ENCODE assay signal across 18 cellular contexts in genomic region chr3:184178522-184179138, GRCh38. TPM values are rescaled to one million over a fixed set of nuclear protein-coding genes. Genes with fewer than 3 reads are reported as not detected.
DNase-seq lines count a peak whose midpoint lies in the region; ATAC-seq, FAIRE-seq and TF ChIP-seq lines count a peak whose summit lies in the region.
"Had no signal": no experiment of that assay in that cellular context is flagged by ENCODE, and none has a peak within 500 bp of the region (broad histone marks: within the 10 kb centered on the region; RNA-seq: fewer than 3 reads in every experiment).

No MANE protein-coding gene starts in this region.

- TF ChIP-seq CTCF in RWPE1 (conservative IDR thresholded peaks at IDR 0.05; ENCODE audit: low read depth) (no peak), chondrocyte (IDR thresholded peaks at IDR 0.05) (no peak)

- 50 to 85% (median 65%) methylated on average over 13 of the region's 13 CpGs for WGBS in small intestine, 3 donors

- no peaks in the 10 kb centered on the region for H3K9me3 Mint-ChIP-seq in chondrocyte (ENCODE audit: low read depth)

- FAIRE-seq in small intestine (lab: Jason Lieb, UNC) = no peak
- FAIRE-seq: GM19239 had no signal

- DNase-seq in RWPE1 (ENCODE audit: low spot score) = no peak
- DNase-seq in chondrocyte (ENCODE audit: low spot score) = no peak
- peak; percentile 75 for DNase-seq in small intestine
- DNase-seq in T1000 (lab: John Stamatoyannopoulos, UW) = no peak
- DNase-seq: DMS153; kidney glomerular epithelial cell; midbrain; NCI-H1092; stimulated activated CD4-positive, alpha-beta T cell treated with anti-CD3 and anti-CD28 coated beads, Interleukin-4, amount 100 ng/mL, for 1 hour; stimulated activated CD8-positive, alpha-beta memory T cell treated with anti-CD3 and anti-CD28 coated beads, Interleukin-4, amount 100 ng/mL, for 48 hours had no signal

- H3K27ac ChIP-seq in RWPE1 (peak overlapping the region; percentile 94; the same call in 1 of the 2 replicates), small intestine (ENCODE audit: low read depth in 1 of 2, low read length in 1 of 2) (peak overlapping the region; percentile 21 to 42)
- H3K27ac ChIP-seq: BLaER1, VCaP had no signal

- H3K27ac Mint-ChIP-seq in chondrocyte (ENCODE audit: unreplicated experiment) = peak overlapping the region; percentile 36

- no peaks in the 10 kb centered on the region for H3K27me3 ChIP-seq in small intestine (ENCODE audit: control insufficient read depth in 2 of 2, insufficient read depth in 2 of 2, low read length in 2 of 2)
- H3K27me3 ChIP-seq: BLaER1 had no signal

- H3K4me1 ChIP-seq in small intestine (ENCODE audit: control insufficient read depth in 2 of 2, insufficient read depth in 1 of 2, low read depth in 1 of 2, low read length in 1 of 2) = peaks cover 9 to 12% of the 10 kb centered on the region in 2 donors

- no peak overlapping the region for H3K4me3 Mint-ChIP-seq in chondrocyte (ENCODE audit: unreplicated experiment)

- peaks cover 41% of the 10 kb centered on the region for H3K4me1 Mint-ChIP-seq in chondrocyte (ENCODE audit: low read depth)

- no peaks in the 10 kb centered on the region for H3K9me3 ChIP-seq in small intestine (ENCODE audit: control insufficient read depth, low read depth)
- H3K9me3 ChIP-seq: BLaER1 had no signal

- ATAC-seq in GM18867 (IDR thresholded peaks at IDR 0.05; ENCODE audit: unreplicated experiment) = no peak
- ATAC-seq: esophagus mucosa, right cardiac atrium had no signal

- H3K4me3 ChIP-seq in small intestine (ENCODE audit: low read depth in 1 of 2, low read length in 2 of 2) = no peak overlapping the region
- H3K4me3 ChIP-seq: BLaER1 had no signal

- POLR2A ChIA-PET in RWPE1 (lab: Yijun Ruan, JAX; ENCODE audit: low non-redundant PET) = no interaction called here

- CTCF ChIA-PET in RWPE1 (lab: Yijun Ruan, JAX) = interaction anchor here (0.7 kb wide), 1 partner anchor 33 kb away, joined by 4 read pairs; no protein-coding TSS in a partner anchor

- peaks cover 20 to 26% of the 10 kb centered on the region in 2 donors for H3K36me3 ChIP-seq in small intestine (ENCODE audit: control insufficient read depth in 2 of 2, insufficient read depth in 2 of 2, low read length in 2 of 2)

- peaks cover 42% of the 10 kb centered on the region for H3K36me3 Mint-ChIP-seq in chondrocyte (ENCODE audit: low read depth)

- no peaks in the 10 kb centered on the region for H3K27me3 Mint-ChIP-seq in chondrocyte (ENCODE audit: low read depth)

RNA-seq across cellular contexts. Expression of gene AP2M1, which starts 4.0 kb away (rescaled TPM):
- total RNA-seq in chondrocyte = 455 to 492 TPM (median 488 TPM) in 3 replicates
- polyA plus RNA-seq in small intestine = 100 to 1,000 TPM; 240 to 283 (median 280) TPM

RNA-seq across cellular contexts. Expression of gene ABCF3, which starts 7.4 kb away (rescaled TPM):
- 52.8 to 68.9 TPM (median 53.8 TPM) in 3 replicates for total RNA-seq in chondrocyte
- 10 to 100 TPM; 43.7 to 93.5 (median 61.6) TPM for polyA plus RNA-seq in small intestine

RNA-seq across cellular contexts. Expression of gene DVL3, which starts 23.5 kb away (rescaled TPM):
- 88.1 to 113 TPM (median 102 TPM) in 3 replicates for total RNA-seq in chondrocyte
- polyA plus RNA-seq in small intestine = 10 to 100 TPM; 33.5 to 35.6 (median 35.0) TPM

RNA-seq across cellular contexts. Expression of gene EIF2B5, which starts 43.5 kb away (rescaled TPM):
- total RNA-seq in chondrocyte = 24.0 to 31.8 TPM (median 26.1 TPM) in 3 replicates
- 10 to 100 TPM; 33.8 to 43.4 (median 34.3) TPM for polyA plus RNA-seq in small intestine

RNA-seq across cellular contexts. Expression of gene VWA5B2, which starts 50.8 kb away (rescaled TPM):
- 0.25 TPM in 1 of 3 replicates, not detected in the others for total RNA-seq in chondrocyte
- 1 to 10 TPM; 1.4 to 3.2 (median 1.8) TPM for polyA plus RNA-seq in small intestine
- total RNA-seq: activated CD8-positive, alpha-beta memory T cell treated with anti-CD3 and anti-CD28 coated beads for 36 hours; dermis microvascular lymphatic vessel endothelial cell; esophagus mucosa; right cardiac atrium had no signal
